Comparison of ENCODE assay signal across 22 cellular contexts in the genomic region with DNA sequence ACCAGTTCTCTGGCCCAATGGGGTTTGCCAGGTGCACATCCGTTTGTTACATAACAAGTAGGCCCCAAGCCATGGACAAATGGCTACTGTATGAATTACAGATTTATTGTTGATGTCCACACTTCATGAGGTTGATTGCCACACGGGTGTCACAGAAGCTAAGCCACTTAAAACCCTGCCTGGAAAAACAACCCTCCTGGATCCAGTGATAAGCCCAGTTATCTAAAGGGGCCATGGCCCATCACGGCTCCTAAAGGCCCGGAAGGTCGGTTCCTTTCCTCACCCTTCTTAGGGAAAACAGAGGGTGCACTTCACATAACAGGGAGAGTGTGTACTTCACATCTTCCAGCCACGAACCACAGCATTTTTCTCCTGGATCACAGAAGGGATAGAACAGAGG. TPM values are rescaled to one million over a fixed set of nuclear protein-coding genes. Genes with fewer than 3 reads are reported as not detected.
DNase-seq lines count a peak whose midpoint lies in the region; ATAC-seq, FAIRE-seq and TF ChIP-seq lines count a peak whose summit lies in the region.
"Had no signal": no experiment of that assay in that cellular context is flagged by ENCODE, and none has a peak within 500 bp of the region (broad histone marks: within the 10 kb centered on the region; RNA-seq: fewer than 3 reads in every experiment).

No MANE protein-coding gene starts in this region.

- H3K9me3 ChIP-seq in right cardiac atrium (ENCODE audit: control insufficient read depth, low read length): no peaks in the 10 kb centered on the region
- no peaks in the 10 kb centered on the region for H3K9me3 ChIP-seq in neuronal stem cell (replicated peaks in 1 of 2; ENCODE audit: control insufficient read depth in 2 of 2, insufficient read depth in 1 of 2, low read depth in 1 of 2, low read length in 2 of 2)
- H3K9me3 ChIP-seq: BLaER1, HAP-1 had no signal

- H3K4ac ChIP-seq in neuronal stem cell (ENCODE audit: low read length): no peak overlapping the region

- no peak overlapping the region for H3K14ac ChIP-seq in neuronal stem cell (ENCODE audit: low read length)

- H3K4me3 ChIP-seq in right cardiac atrium (ENCODE audit: low read length) (no peak overlapping the region), neuronal stem cell (ENCODE audit: low read length in 2 of 2) (no peak overlapping the region)
- H3K4me3 ChIP-seq: BLaER1, HAP-1 had no signal

- no peak overlapping the region for H3K9ac ChIP-seq in neuronal stem cell (ENCODE audit: low read depth, low read length, poor library complexity)
- H3K9ac ChIP-seq: BLaER1 had no signal

- H3K27ac ChIP-seq in right cardiac atrium (ENCODE audit: low read length): peak overlapping the region; percentile 26
- peak overlapping the region; percentile 12 for H3K27ac ChIP-seq in neuronal stem cell (replicated peaks; ENCODE audit: low read length)
- H3K27ac ChIP-seq: BLaER1 had no signal

- H3K23ac ChIP-seq in neuronal stem cell (ENCODE audit: low read depth, low read length, poor library complexity): no peak overlapping the region

- H2AFZ ChIP-seq in neuronal stem cell (ENCODE audit: low read length): no peak overlapping the region

- 59% methylated on average over 6 of the region's 6 CpGs for WGBS in right cardiac atrium
- WGBS in neuronal stem cell (ENCODE audit: extremely low coverage in 2 of 2, insufficient read length in 2 of 2, insufficient replicate concordance in 1 of 2), 2 donors: no CpG with 5 or more reads among the region's 6 CpGs

- no peak overlapping the region for H2AK5ac ChIP-seq in neuronal stem cell (ENCODE audit: low read depth, low read length)

- H2BK120ac ChIP-seq in neuronal stem cell (ENCODE audit: low read depth, low read length): no peak overlapping the region

- H2BK12ac ChIP-seq in neuronal stem cell (ENCODE audit: low read length): no peak overlapping the region

- no peak overlapping the region for H3K4me2 ChIP-seq in neuronal stem cell (ENCODE audit: insufficient read depth, low read length, poor library complexity, severe bottlenecking)
- H3K4me2 ChIP-seq: BLaER1 had no signal

- no peak for ATAC-seq in right cardiac atrium
- ATAC-seq in Right ventricle myocardium inferior: no peak
- ATAC-seq in HG03354 (IDR thresholded peaks at IDR 0.05; ENCODE audit: poor library complexity, severe bottlenecking, unreplicated experiment): no peak

- no peak overlapping the region for H4K91ac ChIP-seq in neuronal stem cell (ENCODE audit: low read depth, low read length, poor library complexity)

- H3K27me3 ChIP-seq in right cardiac atrium (ENCODE audit: control insufficient read depth, insufficient read depth): no peaks in the 10 kb centered on the region
- peaks cover 0 to 18% (median 0%) of the 10 kb centered on the region in 3 experiments for H3K27me3 ChIP-seq in neuronal stem cell (ENCODE audit: control insufficient read depth in 3 of 3, insufficient read depth in 3 of 3, low read depth in 1 of 3, low read length in 3 of 3)
- H3K27me3 ChIP-seq: BLaER1 had no signal

- DNase-seq in right cardiac atrium (no peak), Right ventricle myocardium inferior (ENCODE audit: missing footprints) (no peak), ecto neural progenitor cell (ENCODE audit: low spot score) (peak; percentile 21), neuronal stem cell (ENCODE audit: low spot score) (no peak), NCI-H128 (lab: John Stamatoyannopoulos, UW; ENCODE audit: unreplicated experiment) (no peak), H54 (ENCODE audit: insufficient read length, low spot score) (no peak)
- DNase-seq: 8988T; CD4-positive, alpha-beta memory T cell; DMS153; DMS79; GDM1; GOT3 had no signal

- H3K36me3 ChIP-seq in neuronal stem cell (replicated peaks in 1 of 2; ENCODE audit: control insufficient read depth in 2 of 2, insufficient read depth in 2 of 2, low read length in 2 of 2): no peaks in the 10 kb centered on the region
- H3K36me3 ChIP-seq: BLaER1, HAP-1 had no signal

- no peak overlapping the region for H3K18ac ChIP-seq in neuronal stem cell (ENCODE audit: low read length)

- H3K4me1 ChIP-seq in right cardiac atrium (ENCODE audit: control insufficient read depth, insufficient read depth, low read length): peaks cover 3% of the 10 kb centered on the region
- H3K4me1 ChIP-seq in neuronal stem cell (ENCODE audit: control insufficient read depth in 2 of 2, insufficient read depth in 1 of 2, low read depth in 1 of 2, low read length in 2 of 2): peaks cover 0 to 4% of the 10 kb centered on the region in 2 donors
- H3K4me1 ChIP-seq: BLaER1 had no signal

- no peak overlapping the region for H2BK15ac ChIP-seq in neuronal stem cell (ENCODE audit: low read length)

- no peak overlapping the region for H2BK5ac ChIP-seq in neuronal stem cell (ENCODE audit: low read length)

- H3K79me1 ChIP-seq in neuronal stem cell (ENCODE audit: low read depth, low read length): no peaks in the 10 kb centered on the region

- TF ChIP-seq POLR2A in H54 (IDR thresholded peaks at IDR 0.05; ENCODE audit: low read depth, low read length): no peak

- intact Hi-C loops in right cardiac atrium (cut with DNase I) (no loop called here), Right ventricle myocardium inferior (cut with DNase I) (no loop called here)

- H4K8ac ChIP-seq in neuronal stem cell (ENCODE audit: low read depth, low read length): no peak overlapping the region

- FAIRE-seq in H54 (lab: Jason Lieb, UNC): no peak
- FAIRE-seq: GM12892, GM18507 had no signal

RNA-seq across cellular contexts. Expression of gene TMEM272, which starts 4.1 kb away (rescaled TPM):
- total RNA-seq in right cardiac atrium: 1 to 10 TPM; 2.7 to 8.2 (median 4.7) TPM
- 3.4 TPM for polyA plus RNA-seq in right cardiac atrium
- total RNA-seq in Right ventricle myocardium inferior: 0.49 TPM
- 0.04 TPM for polyA plus RNA-seq in neuronal stem cell (2013, experiment 1 of 2)
- polyA plus RNA-seq in neuronal stem cell (2013, experiment 2 of 2): 0.03 TPM
- total RNA-seq: A673, Daoy, HT-29 had no signal
- polyA plus RNA-seq: AG04450, CD14-positive monocyte had no signal

RNA-seq across cellular contexts. Expression of gene CCDC70, which starts 20.9 kb away (rescaled TPM):
- total RNA-seq in right cardiac atrium: not detected
- polyA plus RNA-seq in right cardiac atrium: 0.07 TPM
- total RNA-seq in Right ventricle myocardium inferior: not detected
- polyA plus RNA-seq in neuronal stem cell (2013, experiment 1 of 2): not detected
- polyA plus RNA-seq in neuronal stem cell (2013, experiment 2 of 2): not detected
- total RNA-seq: A673; CD4-positive, alpha-beta memory T cell; Daoy; HT-29 had no signal
- polyA plus RNA-seq: AG04450; CD14-positive monocyte; CD4-positive, alpha-beta memory T cell had no signal

RNA-seq across cellular contexts. Expression of gene DHRS12, which starts 37.0 kb away (rescaled TPM):
- total RNA-seq in right cardiac atrium: 10 to 100 TPM; 11.1 to 13.6 (median 12.2) TPM
- 16.5 TPM for polyA plus RNA-seq in right cardiac atrium
- 10.2 TPM for total RNA-seq in Right ventricle myocardium inferior
- 18.5 TPM for polyA plus RNA-seq in neuronal stem cell (2013, experiment 1 of 2)
- 20.4 TPM for polyA plus RNA-seq in neuronal stem cell (2013, experiment 2 of 2)
- total RNA-seq: Daoy had no signal
